Comparison of ENCODE assay signal across 10 cellular contexts in genomic region chr10:59864141-59864962, GRCh38. TPM values are rescaled to one million over a fixed set of nuclear protein-coding genes. Genes with fewer than 3 reads are reported as not detected.
DNase-seq lines count a peak whose midpoint lies in the region; ATAC-seq and TF ChIP-seq lines count a peak whose summit lies in the region.
"Had no signal": no experiment of that assay in that cellular context is flagged by ENCODE, and none has a peak within 500 bp of the region (broad histone marks: within the 10 kb centered on the region; RNA-seq: fewer than 3 reads in every experiment).

No MANE protein-coding gene starts in this region.

- H3K23me2 ChIP-seq in H9 (ENCODE audit: insufficient read length, low read depth, low read length, poor library complexity, severe bottlenecking) = no peaks in the 10 kb centered on the region

- no peak overlapping the region for H3K14ac ChIP-seq in H9 (ENCODE audit: insufficient read depth, low read length)

- 100% methylated on average over 1 of the region's 5 CpGs for WGBS in H9 (ENCODE audit: extremely low coverage, insufficient read length, low lambda C conversion rate)
- WGBS in ovary, 3 donors = 49 to 61% (median 60%) methylated on average over 5 of the region's 5 CpGs

- no peak overlapping the region for H2BK5ac ChIP-seq in H9 (ENCODE audit: insufficient read length, low read length)

- H2BK12ac ChIP-seq in H9 (ENCODE audit: insufficient read length, low read depth, low read length) = no peak overlapping the region

- H3K4me3 Mint-ChIP-seq in H9 (peak overlapping the region in 1 of 2 experiments; percentile 49; a peak in 1 of 5 replicates), mesothelial cell of epicardium (no peak overlapping the region)
- peak overlapping the region; percentile 31 for H3K4me3 Mint-ChIP-seq in activated naive CD4-positive, alpha-beta T cell treated with anti-CD3 and anti-CD28 coated beads, Interleukin-2, amount 50 U/mL, for 24 hours

- H3K9me3 Mint-ChIP-seq in H9 (peaks cover 4 to 17% of the 10 kb centered on the region in 2 experiments; a peak in 4 of 5 replicates), mesothelial cell of epicardium (peaks cover 21% of the 10 kb centered on the region)
- no peaks in the 10 kb centered on the region for H3K9me3 Mint-ChIP-seq in activated naive CD4-positive, alpha-beta T cell treated with anti-CD3 and anti-CD28 coated beads, Interleukin-2, amount 50 U/mL, for 24 hours

- TF ChIP-seq POLR2A in ovary (IDR thresholded peaks at IDR 0.05) = no peak

- peaks cover 27% of the 10 kb centered on the region for H3K9me3 ChIP-seq in BLaER1
- H3K9me3 ChIP-seq in H9 (ENCODE audit: control insufficient read depth, low read depth, low read length) = no peaks in the 10 kb centered on the region
- no peaks in the 10 kb centered on the region for H3K9me3 ChIP-seq in ovary

- H3K23ac ChIP-seq in H9 (ENCODE audit: insufficient read length, low read depth, low read length) = no peak overlapping the region

- H4K5ac ChIP-seq in H9 (ENCODE audit: insufficient read length, low read depth, low read length) = no peak overlapping the region

- H3K27me3 ChIP-seq in BLaER1 (no peaks in the 10 kb centered on the region), H9 (ENCODE audit: insufficient read depth, low read length) (no peaks in the 10 kb centered on the region), ovary (no peaks in the 10 kb centered on the region)

- peaks cover 23% of the 10 kb centered on the region for H3K36me3 ChIP-seq in BLaER1
- no peaks in the 10 kb centered on the region for H3K36me3 ChIP-seq in ovary

- H2AK5ac ChIP-seq in H9 (ENCODE audit: insufficient read length, low read length) = no peak overlapping the region

- H3K4me2 ChIP-seq in BLaER1 (0 out of 2 replicates have a peak overlapping the region, but pooled peaks have one; percentile 4), H9 (ENCODE audit: insufficient read depth, insufficient read length, low read length) (no peak overlapping the region)

- intact Hi-C loops in ovary (cut with DNase I) = no loop called here

- DNase-seq in H9 (no peak), mesothelial cell of epicardium (ENCODE audit: low spot score in 2 of 2, unreplicated experiment in 2 of 2) (no peak), ovary (no peak), middle frontal gyrus (ENCODE audit: extremely low spot score, low spot score) (no peak), hypothalamus (lab: John Stamatoyannopoulos, UW) (no peak)

- TF ChIP-seq CTCF in H9 (conservative IDR thresholded peaks at IDR 0.05) = no peak
- no peak for TF ChIP-seq CTCF in mesothelial cell of epicardium (IDR thresholded peaks at IDR 0.05; ENCODE audit: unreplicated experiment)
- TF ChIP-seq CTCF in ovary (IDR thresholded peaks at IDR 0.05) = no peak

- no peak overlapping the region for H2AFZ ChIP-seq in H9 (ENCODE audit: low read length)

- no peak overlapping the region for H2BK120ac ChIP-seq in H9 (ENCODE audit: low read depth, low read length, poor library complexity, severe bottlenecking)

- H3K4me1 Mint-ChIP-seq in H9 = peaks cover 53 to 57% of the 10 kb centered on the region in 2 experiments
- peaks cover 67% of the 10 kb centered on the region for H3K4me1 Mint-ChIP-seq in activated naive CD4-positive, alpha-beta T cell treated with anti-CD3 and anti-CD28 coated beads, Interleukin-2, amount 50 U/mL, for 24 hours
- H3K4me1 Mint-ChIP-seq in mesothelial cell of epicardium = peaks cover 28% of the 10 kb centered on the region

- H3K18ac ChIP-seq in H9 (ENCODE audit: insufficient read length, low read depth, low read length) = no peak overlapping the region

- no peak overlapping the region for H2BK20ac ChIP-seq in H9 (ENCODE audit: low read depth, low read length, poor library complexity, severe bottlenecking)

- H3K36me3 Mint-ChIP-seq in H9 (ENCODE audit: insufficient read depth in 1 of 3, low read depth in 3 of 3) (peaks cover 12 to 24% (median 22%) of the 10 kb centered on the region in 3 experiments), mesothelial cell of epicardium (peaks cover 23% of the 10 kb centered on the region)
- H3K36me3 Mint-ChIP-seq in activated naive CD4-positive, alpha-beta T cell treated with anti-CD3 and anti-CD28 coated beads, Interleukin-2, amount 50 U/mL, for 24 hours = peaks cover 10% of the 10 kb centered on the region

- no peak for TF ChIP-seq EP300 in ovary (IDR thresholded peaks at IDR 0.05)

- no peak overlapping the region for H4K91ac ChIP-seq in H9 (ENCODE audit: insufficient read length, low read depth, low read length)

- no peak overlapping the region for H2BK15ac ChIP-seq in H9 (ENCODE audit: low read depth, low read length)

- H3K79me2 ChIP-seq in H9 (ENCODE audit: insufficient read depth, low read length) = peaks cover 29% of the 10 kb centered on the region; the same call in 1 of the 2 replicates

- H4K20me1 ChIP-seq in BLaER1 = peaks cover 66% of the 10 kb centered on the region
- no peaks in the 10 kb centered on the region for H4K20me1 ChIP-seq in H9 (ENCODE audit: control insufficient read depth, insufficient read depth, insufficient read length)

- H3K4ac ChIP-seq in H9 (ENCODE audit: low read depth, low read length) = no peak overlapping the region

- no peak overlapping the region for H4K8ac ChIP-seq in H9 (replicated peaks; ENCODE audit: insufficient read length, low read depth, low read length)

- H3K4me3 ChIP-seq in BLaER1 = no peak overlapping the region
- no peak overlapping the region for H3K4me3 ChIP-seq in ovary
- H3K4me3 ChIP-seq: K562 had no signal

- no peak overlapping the region for H3T11ph ChIP-seq in H9 (ENCODE audit: low read length)

- H3K4me1 ChIP-seq in BLaER1 (peaks cover 13% of the 10 kb centered on the region; the same call in 1 of the 2 replicates), H9 (ENCODE audit: insufficient read depth, low read length) (peaks cover 9% of the 10 kb centered on the region; the same call in 1 of the 2 replicates), ovary (ENCODE audit: insufficient read depth) (peaks cover 9% of the 10 kb centered on the region)

- no peak overlapping the region for H3K9ac ChIP-seq in BLaER1
- no peak overlapping the region for H3K9ac ChIP-seq in H9 (ENCODE audit: extremely low read depth, insufficient read length, low read length)

- H3K79me1 ChIP-seq in H9 (ENCODE audit: insufficient read depth, low read depth, low read length, poor library complexity, severe bottlenecking) = no peaks in the 10 kb centered on the region

- H3K27ac ChIP-seq in BLaER1 (no peak overlapping the region), H9 (ENCODE audit: insufficient read length, low read depth, low read length) (no peak overlapping the region), ovary (no peak overlapping the region)

- ATAC-seq in HG03280 (IDR thresholded peaks at IDR 0.05; ENCODE audit: unreplicated experiment) = no peak
- ATAC-seq: sciatic nerve had no signal

- H3K27me3 Mint-ChIP-seq in H9 (ENCODE audit: low read depth) (no peaks in the 10 kb centered on the region), mesothelial cell of epicardium (ENCODE audit: low read depth) (no peaks in the 10 kb centered on the region)
- no peaks in the 10 kb centered on the region for H3K27me3 Mint-ChIP-seq in activated naive CD4-positive, alpha-beta T cell treated with anti-CD3 and anti-CD28 coated beads, Interleukin-2, amount 50 U/mL, for 24 hours

- H3K27ac Mint-ChIP-seq in H9 = peak overlapping the region in 2 of 3 experiments; percentile 44 to 92; a peak in 4 of 7 replicates
- no peak overlapping the region for H3K27ac Mint-ChIP-seq in activated naive CD4-positive, alpha-beta T cell treated with anti-CD3 and anti-CD28 coated beads, Interleukin-2, amount 50 U/mL, for 24 hours
- H3K27ac Mint-ChIP-seq in mesothelial cell of epicardium = peak overlapping the region; percentile 61

- H3K56ac ChIP-seq in H9 (ENCODE audit: insufficient read length, low read depth, low read length) = no peak overlapping the region

RNA-seq across cellular contexts. Expression of gene CCDC6, which starts 42.0 kb away (rescaled TPM):
- 58.4 and 59.0 TPM in 2 replicates for total RNA-seq in H9 (2021)
- total RNA-seq in mesothelial cell of epicardium = 49.3 to 51.4 TPM (median 50.5 TPM) in 3 replicates
- 10 to 100 TPM; 22.2 to 46.8 (median 34.2) TPM for total RNA-seq in ovary
- polyA plus RNA-seq in ovary = 10 to 100 TPM; 12.2 to 34.1 TPM
